In the genomic region with DNA sequence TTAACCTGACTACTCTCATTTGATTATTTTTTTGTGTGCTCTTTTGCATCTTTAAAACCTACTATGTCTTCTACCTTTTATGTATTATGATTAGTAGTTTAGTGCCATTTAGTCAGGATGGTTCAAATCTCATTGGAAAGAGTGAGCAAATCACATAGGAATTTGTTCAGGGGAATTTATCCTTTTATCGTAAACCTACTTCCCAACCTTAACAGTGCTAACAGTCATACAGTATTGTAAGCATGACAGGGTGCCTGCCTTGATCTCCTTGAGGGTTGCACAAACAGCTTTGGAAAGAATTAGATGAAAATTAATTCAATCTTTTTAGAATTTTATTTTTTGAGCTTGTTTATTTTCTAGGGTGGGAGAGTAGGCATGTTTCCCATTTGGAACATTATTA, we compare ENCODE assay signal across 18 cellular contexts.
"Had no signal": no experiment of that assay in that cellular context is flagged by ENCODE, and none has a peak within 500 bp of the region (broad histone marks: within the 10 kb centered on the region; RNA-seq: fewer than 3 reads in every experiment).

No MANE protein-coding gene starts in this region.

- ATAC-seq: activated CD8-positive, alpha-beta memory T cell treated with anti-CD3 and anti-CD28 coated beads, Interleukin-2, amount 10 ng/mL, durations not matched to agents 7 days and 5 days; left colon; natural killer cell treated with Interleukin-12 subunit alpha and Interleukin-12 subunit beta and Interleukin-15 and Interleukin-18, amount 100 ng/mL, for 72 hours; stimulated activated memory B cell treated with anti-CD40 and anti-IgM and Interleukin-4, amounts not matched to agents 10 μg/mL and 1 μg/mL and 100 μg/mL, for 72 hours; T-cell had no signal

- H3K4me3 Mint-ChIP-seq: activated B cell treated with CpG ODN at 0.5 μM for 24 hours; activated CD4-positive, alpha-beta memory T cell treated with anti-CD3 and anti-CD28 coated beads, Interleukin-2, amount 10 ng/mL, durations not matched to agents 7 days and 5 days; activated CD8-positive, alpha-beta memory T cell treated with anti-CD3 and anti-CD28 coated beads, Interleukin-2, amount 10 ng/mL, durations not matched to agents 7 days and 5 days; activated naive CD8-positive, alpha-beta T cell treated with anti-CD3 and anti-CD28 coated beads for 36 hours; natural killer cell treated with Interleukin-12 subunit alpha and Interleukin-12 subunit beta and Interleukin-15 and Interleukin-18, amount 100 ng/mL, for 72 hours; stimulated activated memory B cell treated with anti-CD40 and anti-IgM and Interleukin-4, amounts not matched to agents 10 μg/mL and 1 μg/mL and 100 μg/mL, for 72 hours; T-cell had no signal

- H3K4me3 ChIP-seq: lung, sigmoid colon, spleen, testis had no signal

- H3K9me3 Mint-ChIP-seq: activated B cell treated with CpG ODN at 0.5 μM for 24 hours; activated CD4-positive, alpha-beta memory T cell treated with anti-CD3 and anti-CD28 coated beads, Interleukin-2, amount 10 ng/mL, durations not matched to agents 7 days and 5 days; activated naive CD8-positive, alpha-beta T cell treated with anti-CD3 and anti-CD28 coated beads for 36 hours; natural killer cell treated with Interleukin-12 subunit alpha and Interleukin-12 subunit beta and Interleukin-15 and Interleukin-18, amount 100 ng/mL, for 72 hours; stimulated activated memory B cell treated with anti-CD40 and anti-IgM and Interleukin-4, amounts not matched to agents 10 μg/mL and 1 μg/mL and 100 μg/mL, for 72 hours; T-cell had no signal

- H3K27me3 Mint-ChIP-seq: activated B cell treated with CpG ODN at 0.5 μM for 24 hours; activated CD4-positive, alpha-beta memory T cell treated with anti-CD3 and anti-CD28 coated beads, Interleukin-2, amount 10 ng/mL, durations not matched to agents 7 days and 5 days; activated CD8-positive, alpha-beta memory T cell treated with anti-CD3 and anti-CD28 coated beads, Interleukin-2, amount 10 ng/mL, durations not matched to agents 7 days and 5 days; activated naive CD8-positive, alpha-beta T cell treated with anti-CD3 and anti-CD28 coated beads for 36 hours; natural killer cell treated with Interleukin-12 subunit alpha and Interleukin-12 subunit beta and Interleukin-15 and Interleukin-18, amount 100 ng/mL, for 72 hours; stimulated activated memory B cell treated with anti-CD40 and anti-IgM and Interleukin-4, amounts not matched to agents 10 μg/mL and 1 μg/mL and 100 μg/mL, for 72 hours; T-cell had no signal

- H3K27ac Mint-ChIP-seq: activated B cell treated with CpG ODN at 0.5 μM for 24 hours; activated CD4-positive, alpha-beta memory T cell treated with anti-CD3 and anti-CD28 coated beads, Interleukin-2, amount 10 ng/mL, durations not matched to agents 7 days and 5 days; activated CD8-positive, alpha-beta memory T cell treated with anti-CD3 and anti-CD28 coated beads, Interleukin-2, amount 10 ng/mL, durations not matched to agents 7 days and 5 days; activated naive CD8-positive, alpha-beta T cell treated with anti-CD3 and anti-CD28 coated beads for 36 hours; natural killer cell treated with Interleukin-12 subunit alpha and Interleukin-12 subunit beta and Interleukin-15 and Interleukin-18, amount 100 ng/mL, for 72 hours; stimulated activated memory B cell treated with anti-CD40 and anti-IgM and Interleukin-4, amounts not matched to agents 10 μg/mL and 1 μg/mL and 100 μg/mL, for 72 hours; T-cell had no signal

- DNase-seq: activated B cell treated with CpG ODN at 0.5 μM for 24 hours; activated CD4-positive, alpha-beta memory T cell treated with anti-CD3 and anti-CD28 coated beads, Interleukin-2, amount 10 ng/mL, durations not matched to agents 7 days and 5 days; activated CD4-positive, alpha-beta T cell treated with anti-CD3 and anti-CD28 coated beads for 48 hours; activated CD8-positive, alpha-beta memory T cell treated with anti-CD3 and anti-CD28 coated beads, Interleukin-2, amount 10 ng/mL, durations not matched to agents 7 days and 5 days; activated naive CD4-positive, alpha-beta T cell; activated naive CD8-positive, alpha-beta T cell treated with anti-CD3 and anti-CD28 coated beads for 36 hours; amniotic stem cell; dermis blood vessel endothelial cell; effector memory CD4-positive, alpha-beta T cell; left colon; sigmoid colon; spleen; stimulated activated CD4-positive, alpha-beta T cell treated with anti-CD3 and anti-CD28 coated beads, Interleukin-4, amount 100 ng/mL, for 4 hours; T-cell; testis had no signal
